ENCODE assay signal across 16 cellular contexts in genomic region chrX:133527415-133527814, GRCh38.
"Had no signal": no experiment of that assay in that cellular context is flagged by ENCODE, and none has a peak within 500 bp of the region (broad histone marks: within the 10 kb centered on the region; RNA-seq: fewer than 3 reads in every experiment).

No MANE protein-coding gene starts in this region.

- H3K4me2 ChIP-seq: hepatocyte had no signal

- H2AFZ ChIP-seq: hepatocyte had no signal

- DNase-seq: activated CD4-positive, alpha-beta T cell treated with anti-CD3 and anti-CD28 coated beads for 36 hours; activated CD4-positive, alpha-beta T cell treated with anti-CD3 and anti-CD28 coated beads, Interleukin-2, amount 50 U/mL, for 48 hours; activated gamma-delta T cell; islet precursor cell; trophoblast cell had no signal

- H3K4me3 Mint-ChIP-seq: activated CD4-positive, alpha-beta T cell treated with anti-CD3 and anti-CD28 coated beads for 36 hours; activated naive CD4-positive, alpha-beta T cell treated with anti-CD3 and anti-CD28 coated beads, Interleukin-2, amount 50 U/mL, for 24 hours; stimulated activated naive CD8-positive, alpha-beta T cell treated with anti-CD3 and anti-CD28 coated beads, Interleukin-15, Interleukin-2, amounts not matched to agents 100 ng/mL and 50 ng/mL, for 24 hours; T-helper 2 cell treated with Interferon-gamma antibody and Interleukin-4, amounts not matched to agents 5 μg/mL and 100 μg/mL, for 36 hours had no signal

- H3K9me3 Mint-ChIP-seq: activated naive CD4-positive, alpha-beta T cell treated with anti-CD3 and anti-CD28 coated beads, Interleukin-2, amount 50 U/mL, for 24 hours; stimulated activated naive CD8-positive, alpha-beta T cell treated with anti-CD3 and anti-CD28 coated beads, Interleukin-15, Interleukin-2, amounts not matched to agents 100 ng/mL and 50 ng/mL, for 24 hours; T-helper 2 cell treated with Interferon-gamma antibody and Interleukin-4, amounts not matched to agents 5 μg/mL and 100 μg/mL, for 36 hours had no signal

- H3K27me3 Mint-ChIP-seq: activated CD4-positive, alpha-beta T cell treated with anti-CD3 and anti-CD28 coated beads for 36 hours; activated naive CD4-positive, alpha-beta T cell treated with anti-CD3 and anti-CD28 coated beads, Interleukin-2, amount 50 U/mL, for 24 hours; stimulated activated naive CD8-positive, alpha-beta T cell treated with anti-CD3 and anti-CD28 coated beads, Interleukin-15, Interleukin-2, amounts not matched to agents 100 ng/mL and 50 ng/mL, for 24 hours had no signal

- H3K27ac Mint-ChIP-seq: activated CD4-positive, alpha-beta T cell treated with anti-CD3 and anti-CD28 coated beads for 36 hours; activated naive CD4-positive, alpha-beta T cell treated with anti-CD3 and anti-CD28 coated beads, Interleukin-2, amount 50 U/mL, for 24 hours; stimulated activated naive CD8-positive, alpha-beta T cell treated with anti-CD3 and anti-CD28 coated beads, Interleukin-15, Interleukin-2, amounts not matched to agents 100 ng/mL and 50 ng/mL, for 24 hours; T-helper 2 cell treated with Interferon-gamma antibody and Interleukin-4, amounts not matched to agents 5 μg/mL and 100 μg/mL, for 36 hours had no signal

- H3K9me3 ChIP-seq: prostate gland, right atrium auricular region, vagina had no signal

- FAIRE-seq: TTC549 had no signal

- H3K4me1 ChIP-seq: prostate gland, right atrium auricular region, vagina had no signal

- H3K79me2 ChIP-seq: hepatocyte had no signal

- H3K27ac ChIP-seq: hepatocyte, prostate gland, right atrium auricular region, vagina had no signal

- H3K36me3 ChIP-seq: prostate gland, right atrium auricular region, vagina had no signal

- H3K4me1 Mint-ChIP-seq: activated CD4-positive, alpha-beta T cell treated with anti-CD3 and anti-CD28 coated beads for 36 hours; activated naive CD4-positive, alpha-beta T cell treated with anti-CD3 and anti-CD28 coated beads, Interleukin-2, amount 50 U/mL, for 24 hours had no signal

- H3K27me3 ChIP-seq: hepatocyte, right atrium auricular region, vagina had no signal

- ATAC-seq: activated CD4-positive, alpha-beta T cell treated with anti-CD3 and anti-CD28 coated beads for 36 hours; left lobe of liver had no signal

- H3K36me3 Mint-ChIP-seq: activated naive CD4-positive, alpha-beta T cell treated with anti-CD3 and anti-CD28 coated beads, Interleukin-2, amount 50 U/mL, for 24 hours had no signal

- H3K4me3 ChIP-seq: hepatocyte, lung, prostate gland, right atrium auricular region, skin epidermis, vagina had no signal
